ENCODE assay signal across 1 cellular context in the genomic region with DNA sequence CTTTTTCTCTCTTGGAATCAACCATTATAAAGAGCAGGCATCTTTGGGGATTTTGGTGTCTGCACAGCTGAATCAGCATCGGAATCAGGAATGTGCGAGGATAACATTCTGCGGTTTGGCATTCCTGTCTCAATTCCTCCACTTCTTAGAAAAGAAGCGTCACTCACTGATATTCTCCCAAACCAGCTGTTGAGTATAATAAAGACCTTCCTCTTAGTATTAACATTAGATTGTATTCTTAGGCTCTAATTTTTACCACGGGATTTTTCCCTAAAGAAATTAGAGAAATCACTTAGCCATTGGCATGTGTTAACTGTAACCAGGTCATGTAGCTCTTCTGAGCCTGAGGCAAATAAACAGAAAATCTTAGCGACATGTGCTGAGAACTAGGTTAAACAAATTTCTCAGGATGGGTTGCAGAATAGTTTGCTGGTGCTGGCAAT.
TF ChIP-seq lines count a peak whose summit lies in the region.

No MANE protein-coding gene starts in this region.

TF ChIP-seq in GM23338, 12 proteins besides CTCF, POLR2A, EP300 and RAD21 (continued from another document):
- TF ChIP-seq, protein P1, sequence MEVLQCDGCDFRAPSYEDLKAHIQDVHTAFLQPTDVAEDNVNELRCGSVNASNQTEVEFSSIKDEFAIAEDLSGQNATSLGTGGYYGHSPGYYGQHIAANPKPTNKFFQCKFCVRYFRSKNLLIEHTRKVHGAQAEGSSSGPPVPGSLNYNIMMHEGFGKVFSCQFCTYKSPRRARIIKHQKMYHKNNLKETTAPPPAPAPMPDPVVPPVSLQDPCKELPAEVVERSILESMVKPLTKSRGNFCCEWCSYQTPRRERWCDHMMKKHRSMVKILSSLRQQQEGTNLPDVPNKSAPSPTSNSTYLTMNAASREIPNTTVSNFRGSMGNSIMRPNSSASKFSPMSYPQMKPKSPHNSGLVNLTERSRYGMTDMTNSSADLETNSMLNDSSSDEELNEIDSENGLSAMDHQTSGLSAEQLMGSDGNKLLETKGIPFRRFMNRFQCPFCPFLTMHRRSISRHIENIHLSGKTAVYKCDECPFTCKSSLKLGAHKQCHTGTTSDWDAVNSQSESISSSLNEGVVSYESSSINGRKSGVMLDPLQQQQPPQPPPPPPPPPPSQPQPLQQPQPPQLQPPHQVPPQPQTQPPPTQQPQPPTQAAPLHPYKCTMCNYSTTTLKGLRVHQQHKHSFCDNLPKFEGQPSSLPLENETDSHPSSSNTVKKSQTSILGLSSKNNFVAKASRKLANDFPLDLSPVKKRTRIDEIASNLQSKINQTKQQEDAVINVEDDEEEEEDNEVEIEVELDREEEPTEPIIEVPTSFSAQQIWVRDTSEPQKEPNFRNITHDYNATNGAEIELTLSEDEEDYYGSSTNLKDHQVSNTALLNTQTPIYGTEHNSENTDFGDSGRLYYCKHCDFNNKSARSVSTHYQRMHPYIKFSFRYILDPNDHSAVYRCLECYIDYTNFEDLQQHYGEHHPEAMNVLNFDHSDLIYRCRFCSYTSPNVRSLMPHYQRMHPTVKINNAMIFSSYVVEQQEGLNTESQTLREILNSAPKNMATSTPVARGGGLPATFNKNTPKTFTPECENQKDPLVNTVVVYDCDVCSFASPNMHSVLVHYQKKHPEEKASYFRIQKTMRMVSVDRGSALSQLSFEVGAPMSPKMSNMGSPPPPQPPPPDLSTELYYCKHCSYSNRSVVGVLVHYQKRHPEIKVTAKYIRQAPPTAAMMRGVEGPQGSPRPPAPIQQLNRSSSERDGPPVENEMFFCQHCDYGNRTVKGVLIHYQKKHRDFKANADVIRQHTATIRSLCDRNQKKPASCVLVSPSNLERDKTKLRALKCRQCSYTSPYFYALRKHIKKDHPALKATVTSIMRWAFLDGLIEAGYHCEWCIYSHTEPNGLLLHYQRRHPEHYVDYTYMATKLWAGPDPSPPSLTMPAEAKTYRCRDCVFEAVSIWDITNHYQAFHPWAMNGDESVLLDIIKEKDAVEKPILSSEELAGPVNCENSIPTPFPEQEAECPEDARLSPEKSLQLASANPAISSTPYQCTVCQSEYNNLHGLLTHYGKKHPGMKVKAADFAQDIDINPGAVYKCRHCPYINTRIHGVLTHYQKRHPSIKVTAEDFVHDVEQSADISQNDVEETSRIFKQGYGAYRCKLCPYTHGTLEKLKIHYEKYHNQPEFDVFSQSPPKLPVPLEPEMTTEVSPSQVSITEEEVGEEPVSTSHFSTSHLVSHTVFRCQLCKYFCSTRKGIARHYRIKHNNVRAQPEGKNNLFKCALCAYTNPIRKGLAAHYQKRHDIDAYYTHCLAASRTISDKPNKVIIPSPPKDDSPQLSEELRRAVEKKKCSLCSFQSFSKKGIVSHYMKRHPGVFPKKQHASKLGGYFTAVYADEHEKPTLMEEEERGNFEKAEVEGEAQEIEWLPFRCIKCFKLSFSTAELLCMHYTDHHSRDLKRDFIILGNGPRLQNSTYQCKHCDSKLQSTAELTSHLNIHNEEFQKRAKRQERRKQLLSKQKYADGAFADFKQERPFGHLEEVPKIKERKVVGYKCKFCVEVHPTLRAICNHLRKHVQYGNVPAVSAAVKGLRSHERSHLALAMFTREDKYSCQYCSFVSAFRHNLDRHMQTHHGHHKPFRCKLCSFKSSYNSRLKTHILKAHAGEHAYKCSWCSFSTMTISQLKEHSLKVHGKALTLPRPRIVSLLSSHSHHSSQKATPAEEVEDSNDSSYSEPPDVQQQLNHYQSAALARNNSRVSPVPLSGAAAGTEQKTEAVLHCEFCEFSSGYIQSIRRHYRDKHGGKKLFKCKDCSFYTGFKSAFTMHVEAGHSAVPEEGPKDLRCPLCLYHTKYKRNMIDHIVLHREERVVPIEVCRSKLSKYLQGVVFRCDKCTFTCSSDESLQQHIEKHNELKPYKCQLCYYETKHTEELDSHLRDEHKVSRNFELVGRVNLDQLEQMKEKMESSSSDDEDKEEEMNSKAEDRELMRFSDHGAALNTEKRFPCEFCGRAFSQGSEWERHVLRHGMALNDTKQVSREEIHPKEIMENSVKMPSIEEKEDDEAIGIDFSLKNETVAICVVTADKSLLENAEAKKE (CRISPR knock-in tag; IDR thresholded peaks at IDR 0.05): no peak
- TF ChIP-seq, protein P2, sequence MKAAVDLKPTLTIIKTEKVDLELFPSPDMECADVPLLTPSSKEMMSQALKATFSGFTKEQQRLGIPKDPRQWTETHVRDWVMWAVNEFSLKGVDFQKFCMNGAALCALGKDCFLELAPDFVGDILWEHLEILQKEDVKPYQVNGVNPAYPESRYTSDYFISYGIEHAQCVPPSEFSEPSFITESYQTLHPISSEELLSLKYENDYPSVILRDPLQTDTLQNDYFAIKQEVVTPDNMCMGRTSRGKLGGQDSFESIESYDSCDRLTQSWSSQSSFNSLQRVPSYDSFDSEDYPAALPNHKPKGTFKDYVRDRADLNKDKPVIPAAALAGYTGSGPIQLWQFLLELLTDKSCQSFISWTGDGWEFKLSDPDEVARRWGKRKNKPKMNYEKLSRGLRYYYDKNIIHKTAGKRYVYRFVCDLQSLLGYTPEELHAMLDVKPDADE (IDR thresholded peaks at IDR 0.05): no peak
- TF ChIP-seq EZH2 (IDR thresholded peaks at IDR 0.05; ENCODE audit: low read depth, unreplicated experiment): no peak
- TF ChIP-seq, protein P3, sequence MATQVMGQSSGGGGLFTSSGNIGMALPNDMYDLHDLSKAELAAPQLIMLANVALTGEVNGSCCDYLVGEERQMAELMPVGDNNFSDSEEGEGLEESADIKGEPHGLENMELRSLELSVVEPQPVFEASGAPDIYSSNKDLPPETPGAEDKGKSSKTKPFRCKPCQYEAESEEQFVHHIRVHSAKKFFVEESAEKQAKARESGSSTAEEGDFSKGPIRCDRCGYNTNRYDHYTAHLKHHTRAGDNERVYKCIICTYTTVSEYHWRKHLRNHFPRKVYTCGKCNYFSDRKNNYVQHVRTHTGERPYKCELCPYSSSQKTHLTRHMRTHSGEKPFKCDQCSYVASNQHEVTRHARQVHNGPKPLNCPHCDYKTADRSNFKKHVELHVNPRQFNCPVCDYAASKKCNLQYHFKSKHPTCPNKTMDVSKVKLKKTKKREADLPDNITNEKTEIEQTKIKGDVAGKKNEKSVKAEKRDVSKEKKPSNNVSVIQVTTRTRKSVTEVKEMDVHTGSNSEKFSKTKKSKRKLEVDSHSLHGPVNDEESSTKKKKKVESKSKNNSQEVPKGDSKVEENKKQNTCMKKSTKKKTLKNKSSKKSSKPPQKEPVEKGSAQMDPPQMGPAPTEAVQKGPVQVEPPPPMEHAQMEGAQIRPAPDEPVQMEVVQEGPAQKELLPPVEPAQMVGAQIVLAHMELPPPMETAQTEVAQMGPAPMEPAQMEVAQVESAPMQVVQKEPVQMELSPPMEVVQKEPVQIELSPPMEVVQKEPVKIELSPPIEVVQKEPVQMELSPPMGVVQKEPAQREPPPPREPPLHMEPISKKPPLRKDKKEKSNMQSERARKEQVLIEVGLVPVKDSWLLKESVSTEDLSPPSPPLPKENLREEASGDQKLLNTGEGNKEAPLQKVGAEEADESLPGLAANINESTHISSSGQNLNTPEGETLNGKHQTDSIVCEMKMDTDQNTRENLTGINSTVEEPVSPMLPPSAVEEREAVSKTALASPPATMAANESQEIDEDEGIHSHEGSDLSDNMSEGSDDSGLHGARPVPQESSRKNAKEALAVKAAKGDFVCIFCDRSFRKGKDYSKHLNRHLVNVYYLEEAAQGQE (IDR thresholded peaks at IDR 0.05; ENCODE audit: unreplicated experiment): no peak
- TF ChIP-seq ZNF114 (CRISPR knock-in tag; IDR thresholded peaks at IDR 0.05): no peak
- TF ChIP-seq EZH2phosphoT487 (IDR thresholded peaks at IDR 0.05; ENCODE audit: unreplicated experiment): no peak
